Comparison of ENCODE assay signal across 2 cellular contexts in the genomic region with DNA sequence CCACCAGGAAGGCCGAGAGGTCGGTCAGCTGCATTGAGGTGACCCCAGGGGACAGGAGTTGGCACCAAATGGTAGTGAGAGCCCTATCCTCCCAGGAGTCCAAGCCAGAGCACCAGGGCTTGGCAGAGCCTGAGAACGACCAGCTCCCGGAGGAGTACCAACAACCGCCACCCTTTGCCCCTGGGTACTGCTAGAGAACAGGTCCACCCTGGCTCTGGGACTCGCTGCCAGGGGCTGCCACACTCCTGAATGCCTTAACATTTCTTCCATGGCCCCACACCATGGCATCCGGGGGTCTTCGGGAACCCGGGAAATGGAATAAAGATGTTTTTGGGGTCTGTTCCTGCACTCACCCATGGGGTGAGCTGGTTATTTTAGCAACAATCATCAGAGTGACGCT.
A peak's percentile ranks its signal among the peaks of the same experiment; 100 is the strongest.
TF ChIP-seq lines count a peak whose summit lies in the region.

No MANE protein-coding gene starts in this region.

TF ChIP-seq in GM12891, 5 proteins besides CTCF, POLR2A, EP300 and RAD21:
- TF ChIP-seq TAF1 (IDR thresholded peaks at IDR 0.05; ENCODE audit: low read depth, low read length), result no peak
- no peak for TF ChIP-seq PAX5 (IDR thresholded peaks at IDR 0.05; ENCODE audit: insufficient read depth, low read length, severe bottlenecking)
- TF ChIP-seq POU2F2 (IDR thresholded peaks at IDR 0.05; ENCODE audit: low read depth, low read length), result no peak
- TF ChIP-seq POLR2AphosphoS5 (IDR thresholded peaks at IDR 0.05; ENCODE audit: low read depth, low read length), result peak; percentile 68

TF ChIP-seq in GM12878, 131 proteins besides CTCF, POLR2A, EP300 and RAD21:
- TF ChIP-seq POLR2AphosphoS2 (IDR thresholded peaks at IDR 0.05; ENCODE audit: low read depth, low read length), result 0 out of 2 replicates have a peak, but pooled peaks have one; percentile 30
- TF ChIP-seq TCF12 (IDR thresholded peaks at IDR 0.05; ENCODE audit: low read depth, low read length), result no peak
- TF ChIP-seq POLR2AphosphoS5 (IDR thresholded peaks at IDR 0.05; ENCODE audit: low read length), result 0 out of 2 replicates have a peak, but pooled peaks have one; percentile 58
